Comparison of ENCODE assay signal across 23 cellular contexts in the genomic region with DNA sequence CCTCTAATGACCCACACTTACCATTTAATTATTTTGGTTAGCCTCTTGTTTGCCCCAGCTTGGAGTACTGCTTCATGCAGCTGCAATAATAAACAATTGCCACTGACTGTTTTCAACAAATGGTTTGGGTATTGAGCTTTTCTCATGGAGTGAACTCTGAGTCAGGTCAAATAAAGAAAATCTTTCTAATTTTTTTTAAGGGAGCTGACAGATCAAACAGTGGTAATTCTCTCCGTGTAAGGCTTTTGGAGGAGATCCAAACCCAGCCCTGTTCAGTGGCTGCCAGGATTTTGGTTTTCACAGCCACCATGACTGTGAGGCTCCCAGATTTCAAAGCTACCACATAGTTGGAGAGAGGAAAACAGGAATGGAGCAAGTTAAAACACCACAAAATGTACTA.
DNase-seq lines count a peak whose midpoint lies in the region; ATAC-seq, FAIRE-seq and TF ChIP-seq lines count a peak whose summit lies in the region.
"Had no signal": no experiment of that assay in that cellular context is flagged by ENCODE, and none has a peak within 500 bp of the region (broad histone marks: within the 10 kb centered on the region; RNA-seq: fewer than 3 reads in every experiment).

No MANE protein-coding gene starts in this region.

- no peak overlapping the region for H3K27ac ChIP-seq in HEK293 (ENCODE audit: extremely low read depth, low read depth, low read length)
- peak overlapping the region; percentile 41 to 59 for H3K27ac ChIP-seq in mucosa of rectum (ENCODE audit: low read depth in 2 of 2, low read length in 2 of 2)
- H3K27ac ChIP-seq: adrenal gland, psoas muscle, vagina had no signal

- ATAC-seq in HG02981 (IDR thresholded peaks at IDR 0.05; ENCODE audit: unreplicated experiment): no peak
- ATAC-seq: GM12878; psoas muscle; stimulated activated naive B cell treated with anti-CD40 and anti-IgM and Interleukin-4, amounts not matched to agents 10 μg/mL and 1 μg/mL and 100 μg/mL, for 72 hours had no signal

- TF ChIP-seq CTCF in HEK293 (tag by site-specific recombination; IDR thresholded peaks at IDR 0.05): no peak
- no peak for TF ChIP-seq CTCF in bronchial epithelial cell (IDR thresholded peaks at IDR 0.05; ENCODE audit: insufficient read depth, low read length, severe bottlenecking)

- DNase-seq in NCI-H446 treated with DMSO at 0.1 percent for 48 hours (lab: John Stamatoyannopoulos, UW) (peak; percentile 37), bronchial epithelial cell (ENCODE audit: low read depth) (peak; percentile 7), DMS153 (lab: John Stamatoyannopoulos, UW) (no peak), Ammon's horn (ENCODE audit: low spot score) (no peak)
- DNase-seq: activated naive CD4-positive, alpha-beta T cell; activated T-cell treated with anti-CD3 and anti-CD28 coated beads, Interleukin-2, amount 50 U/mL, for 1 hour; adrenal gland; CD4-positive, alpha-beta T cell; HFFc6; hippocampal formation; NCI-H1417 treated with DMSO at 0.1 percent for 48 hours; NCI-H510A treated with DMSO at 0.1 percent for 48 hours; psoas muscle; stimulated activated naive B cell treated with anti-CD40 and anti-IgM and Interleukin-4, amounts not matched to agents 10 μg/mL and 1 μg/mL and 100 μg/mL, for 72 hours; T1000 had no signal

- H3K9me3 ChIP-seq in HEK293 (ENCODE audit: control insufficient read depth, insufficient read depth, low read depth, low read length): no peaks in the 10 kb centered on the region
- H3K9me3 ChIP-seq in mucosa of rectum (ENCODE audit: control insufficient read depth in 2 of 2, low read length in 2 of 2): no peaks in the 10 kb centered on the region
- H3K9me3 ChIP-seq: adrenal gland, psoas muscle had no signal

- POLR2A ChIA-PET in HEK293 (lab: Yijun Ruan, JAX): no interaction called here

- no peak overlapping the region for H3K9ac ChIP-seq in mucosa of rectum (ENCODE audit: low read depth in 1 of 2, low read length in 2 of 2)

- no peaks in the 10 kb centered on the region for H3K36me3 ChIP-seq in HEK293 (ENCODE audit: control insufficient read depth in 2 of 2, insufficient read depth in 1 of 2, low read length in 2 of 2)
- H3K36me3 ChIP-seq in bronchial epithelial cell (ENCODE audit: control insufficient read depth, insufficient read depth, low read length): no peaks in the 10 kb centered on the region
- H3K36me3 ChIP-seq in mucosa of rectum (ENCODE audit: control insufficient read depth in 2 of 2, insufficient read depth in 2 of 2, low read length in 2 of 2): no peaks in the 10 kb centered on the region
- H3K36me3 ChIP-seq: adrenal gland, vagina had no signal

- H3K4me1 ChIP-seq in HEK293 (ENCODE audit: control insufficient read depth, insufficient read depth, low read length): peaks cover 3% of the 10 kb centered on the region; the same call in 1 of the 2 replicates
- H3K4me1 ChIP-seq in mucosa of rectum (ENCODE audit: control insufficient read depth in 2 of 2, insufficient read depth in 2 of 2, low read length in 2 of 2): peaks cover 0 to 7% of the 10 kb centered on the region in 2 donors
- H3K4me1 ChIP-seq: adrenal gland, psoas muscle, vagina had no signal

- H3K4me3 ChIP-seq in HEK293 (ENCODE audit: low read depth, low read length) (no peak overlapping the region), bronchial epithelial cell (ENCODE audit: low read depth, low read length) (no peak overlapping the region), mucosa of rectum (ENCODE audit: low read length in 2 of 2) (no peak overlapping the region)
- H3K4me3 ChIP-seq: adrenal gland, GM12878, psoas muscle, smooth muscle cell, vagina had no signal

- H3K27me3 ChIP-seq in bronchial epithelial cell (ENCODE audit: control insufficient read depth, insufficient read depth, low read length) (no peaks in the 10 kb centered on the region), mucosa of rectum (ENCODE audit: control insufficient read depth in 2 of 2, insufficient read depth in 2 of 2, low read length in 2 of 2) (no peaks in the 10 kb centered on the region)
- H3K27me3 ChIP-seq: adrenal gland, vagina had no signal

- no peak for FAIRE-seq in bronchial epithelial cell (lab: Jason Lieb, UNC)
- FAIRE-seq: frontal cortex, GM12878, islet of Langerhans had no signal

- CTCF ChIA-PET in HEK293 (lab: Yijun Ruan, JAX): interaction anchor here (0.7 to 0.8 kb wide), 2 partner anchors 19 to 366 kb away, joined by 3 read pairs; no protein-coding TSS in a partner anchor

TF ChIP-seq in HEK293, 187 proteins besides CTCF, POLR2A, EP300 and RAD21:
- TF ChIP-seq MEIS1 (CRISPR knock-in tag; IDR thresholded peaks at IDR 0.05; ENCODE audit: borderline replicate concordance) (no peak), ZNF146 (tag by site-specific recombination; IDR thresholded peaks at IDR 0.05) (no peak), KLF9 (tag by site-specific recombination; IDR thresholded peaks at IDR 0.05; ENCODE audit: low read depth) (no peak), AEBP2 (tag by site-specific recombination; IDR thresholded peaks at IDR 0.05; ENCODE audit: borderline replicate concordance) (no peak), SETDB1 (IDR thresholded peaks at IDR 0.05; ENCODE audit: insufficient read length, low read length) (peak; percentile 79)
- TF ChIP-seq, protein P1, sequence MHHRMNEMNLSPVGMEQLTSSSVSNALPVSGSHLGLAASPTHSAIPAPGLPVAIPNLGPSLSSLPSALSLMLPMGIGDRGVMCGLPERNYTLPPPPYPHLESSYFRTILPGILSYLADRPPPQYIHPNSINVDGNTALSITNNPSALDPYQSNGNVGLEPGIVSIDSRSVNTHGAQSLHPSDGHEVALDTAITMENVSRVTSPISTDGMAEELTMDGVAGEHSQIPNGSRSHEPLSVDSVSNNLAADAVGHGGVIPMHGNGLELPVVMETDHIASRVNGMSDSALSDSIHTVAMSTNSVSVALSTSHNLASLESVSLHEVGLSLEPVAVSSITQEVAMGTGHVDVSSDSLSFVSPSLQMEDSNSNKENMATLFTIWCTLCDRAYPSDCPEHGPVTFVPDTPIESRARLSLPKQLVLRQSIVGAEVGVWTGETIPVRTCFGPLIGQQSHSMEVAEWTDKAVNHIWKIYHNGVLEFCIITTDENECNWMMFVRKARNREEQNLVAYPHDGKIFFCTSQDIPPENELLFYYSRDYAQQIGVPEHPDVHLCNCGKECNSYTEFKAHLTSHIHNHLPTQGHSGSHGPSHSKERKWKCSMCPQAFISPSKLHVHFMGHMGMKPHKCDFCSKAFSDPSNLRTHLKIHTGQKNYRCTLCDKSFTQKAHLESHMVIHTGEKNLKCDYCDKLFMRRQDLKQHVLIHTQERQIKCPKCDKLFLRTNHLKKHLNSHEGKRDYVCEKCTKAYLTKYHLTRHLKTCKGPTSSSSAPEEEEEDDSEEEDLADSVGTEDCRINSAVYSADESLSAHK (tag by site-specific recombination; IDR thresholded peaks at IDR 0.05): no peak

Comparison
In these comparisons a context has a peak if more than half of its experiments do, and no peak if none do; other contexts are left out.
1. DNase-seq: peak in NCI-H446 treated with DMSO at 0.1 percent for 48 hours (single experiment) and bronchial epithelial cell (single experiment); none in DMS153 (single experiment) and Ammon's horn (single experiment).